In genomic region chr7:774161-775109, GRCh38 we compare ENCODE assay signal across 8 cellular contexts. TPM values are rescaled to one million over a fixed set of nuclear protein-coding genes. Genes with fewer than 3 reads are reported as not detected.
DNase-seq lines count a peak whose midpoint lies in the region; ATAC-seq and TF ChIP-seq lines count a peak whose summit lies in the region.

No MANE protein-coding gene starts in this region.

- no peak overlapping the region for H3K4me3 Mint-ChIP-seq in activated T-cell treated with anti-CD3 and anti-CD28 coated beads, Interleukin-2, amount 50 U/mL, for 4 hours

- peaks cover 2 to 7% of the 10 kb centered on the region in 2 experiments for H3K4me1 ChIP-seq in trophoblast cell (ENCODE audit: control insufficient read depth in 1 of 2, insufficient read depth in 2 of 2, low read length in 2 of 2)

- no peaks in the 10 kb centered on the region for H3K27me3 Mint-ChIP-seq in activated T-cell treated with anti-CD3 and anti-CD28 coated beads, Interleukin-2, amount 50 U/mL, for 4 hours (ENCODE audit: low read depth)

- H3K9me3 Mint-ChIP-seq in activated T-cell treated with anti-CD3 and anti-CD28 coated beads, Interleukin-2, amount 50 U/mL, for 4 hours: no peaks in the 10 kb centered on the region

- no peak overlapping the region for H2BK5ac ChIP-seq in trophoblast cell (ENCODE audit: low read depth, low read length, poor library complexity)

- peak; percentile 79 to 83 for ATAC-seq in activated T-cell treated with anti-CD3 and anti-CD28 coated beads, Interleukin-2, amount 50 U/mL, for 4 hours
- ATAC-seq in GM18867 (IDR thresholded peaks at IDR 0.05; ENCODE audit: unreplicated experiment) (no peak), HG02981 (IDR thresholded peaks at IDR 0.05; ENCODE audit: unreplicated experiment) (no peak), HG03571 (IDR thresholded peaks at IDR 0.05; ENCODE audit: unreplicated experiment) (no peak)

- no peaks in the 10 kb centered on the region for H3K27me3 ChIP-seq in trophoblast cell (ENCODE audit: insufficient read depth, low read length)

- no peak overlapping the region for H2BK12ac ChIP-seq in trophoblast cell (ENCODE audit: low read length)

- H3K4me3 ChIP-seq in fibroblast of villous mesenchyme (ENCODE audit: low read depth, low read length): no peak overlapping the region
- no peak overlapping the region for H3K4me3 ChIP-seq in trophoblast cell (ENCODE audit: low read depth, low read length)

- peaks cover 12% of the 10 kb centered on the region for H3K36me3 Mint-ChIP-seq in activated T-cell treated with anti-CD3 and anti-CD28 coated beads, Interleukin-2, amount 50 U/mL, for 4 hours (ENCODE audit: insufficient read depth)

- no peak overlapping the region for H4K91ac ChIP-seq in trophoblast cell (ENCODE audit: low read depth, low read length)

- H3K23ac ChIP-seq in trophoblast cell (ENCODE audit: low read length): no peak overlapping the region

- peaks cover 36 to 46% of the 10 kb centered on the region in 2 experiments for H3K36me3 ChIP-seq in trophoblast cell (ENCODE audit: control insufficient read depth in 1 of 2, insufficient read depth in 2 of 2, low read length in 2 of 2)

- no peak overlapping the region for H3K9ac ChIP-seq in trophoblast cell (ENCODE audit: low read length)

- H4K8ac ChIP-seq in trophoblast cell (ENCODE audit: low read depth, low read length): no peak overlapping the region

- H2AFZ ChIP-seq in trophoblast cell (ENCODE audit: insufficient read depth, low read length, poor library complexity): no peak overlapping the region

- H3K4me2 ChIP-seq in trophoblast cell (ENCODE audit: low read length): no peak overlapping the region

- WGBS in trophoblast cell (ENCODE audit: extremely low coverage, insufficient coverage, insufficient read length): no CpG with 5 or more reads among the region's 65 CpGs

- H3K9me3 ChIP-seq in trophoblast cell (ENCODE audit: insufficient read depth, low read depth, low read length): peaks cover 2% of the 10 kb centered on the region

- H3K4ac ChIP-seq in trophoblast cell (ENCODE audit: low read depth, low read length): no peak overlapping the region

- H3K79me1 ChIP-seq in trophoblast cell (ENCODE audit: low read length): no peaks in the 10 kb centered on the region

- peak; percentile 29 for DNase-seq in NCI-H2196 treated with DMSO at 0.1 percent for 48 hours (lab: John Stamatoyannopoulos, UW; ENCODE audit: unreplicated experiment)
- peak; percentile 66 for DNase-seq in activated T-cell treated with anti-CD3 and anti-CD28 coated beads, Interleukin-2, amount 50 U/mL, for 4 hours
- DNase-seq in fibroblast of villous mesenchyme (ENCODE audit: low read depth): peak; percentile 42
- DNase-seq in trophoblast cell: peak; percentile 14 to 60

- no peak overlapping the region for H2AK5ac ChIP-seq in trophoblast cell (ENCODE audit: low read length)

- no peak overlapping the region for H3K18ac ChIP-seq in trophoblast cell (ENCODE audit: low read length)

- no peak overlapping the region for H3K14ac ChIP-seq in trophoblast cell (ENCODE audit: low read length)

- H3K27ac ChIP-seq in trophoblast cell (ENCODE audit: low read depth, low read length): no peak overlapping the region

- no peaks in the 10 kb centered on the region for H3K79me2 ChIP-seq in trophoblast cell (ENCODE audit: control insufficient read depth, insufficient read depth, low read length, poor library complexity)

- no peak overlapping the region for H4K12ac ChIP-seq in trophoblast cell (ENCODE audit: low read depth, low read length)

- no peaks in the 10 kb centered on the region for H3K4me1 Mint-ChIP-seq in activated T-cell treated with anti-CD3 and anti-CD28 coated beads, Interleukin-2, amount 50 U/mL, for 4 hours (ENCODE audit: low read depth)

- TF ChIP-seq CTCF in GM12872 (IDR thresholded peaks at IDR 0.05; ENCODE audit: insufficient read depth, low read depth, low read length) (peak; percentile 74), fibroblast of villous mesenchyme (IDR thresholded peaks at IDR 0.05; ENCODE audit: insufficient read depth, low read depth, low read length) (peak; percentile 80)

- H2BK120ac ChIP-seq in trophoblast cell (ENCODE audit: insufficient read depth, low read length, poor library complexity): no peak overlapping the region

RNA-seq across cellular contexts. Expression of gene PRKAR1B, which starts 47.4 kb away (rescaled TPM):
- 10 to 100 TPM; 38.8 to 58.6 (median 49.9) TPM for total RNA-seq in activated T-cell treated with anti-CD3 and anti-CD28 coated beads, Interleukin-2, amount 50 U/mL, for 4 hours
- 16.4 and 23.8 TPM in 2 replicates for total RNA-seq in fibroblast of villous mesenchyme
- 2.6 and 3.4 TPM in 2 replicates for polyA plus RNA-seq in trophoblast cell (2013)

RNA-seq across cellular contexts. Expression of gene DNAAF5, which starts 47.9 kb away (rescaled TPM):
- 10 to 100 TPM; 52.3 to 69.3 (median 52.3) TPM for total RNA-seq in activated T-cell treated with anti-CD3 and anti-CD28 coated beads, Interleukin-2, amount 50 U/mL, for 4 hours
- total RNA-seq in fibroblast of villous mesenchyme: 30.0 and 32.8 TPM in 2 replicates
- 13.5 and 13.7 TPM in 2 replicates for polyA plus RNA-seq in trophoblast cell (2013)

RNA-seq across cellular contexts. Expression of gene SUN1, which starts 57.8 kb away (rescaled TPM):
- 10 to 100 TPM; 61.5 to 69.1 (median 63.0) TPM for total RNA-seq in activated T-cell treated with anti-CD3 and anti-CD28 coated beads, Interleukin-2, amount 50 U/mL, for 4 hours
- total RNA-seq in fibroblast of villous mesenchyme: 73.4 and 85.4 TPM in 2 replicates
- polyA plus RNA-seq in trophoblast cell (2013): 85.9 and 88.3 TPM in 2 replicates

Comparison
In these comparisons a context has a peak if more than half of its experiments do, and no peak if none do; other contexts are left out.
1. ATAC-seq: peak in activated T-cell treated with anti-CD3 and anti-CD28 coated beads, Interleukin-2, amount 50 U/mL, for 4 hours (2 of 2); none in GM18867 (single experiment), HG02981 (single experiment) and HG03571 (single experiment).
2. Peak in every context shown above with its lines, with median percentiles within 50 percentile points of each other: DNase-seq.